In the genomic region with DNA sequence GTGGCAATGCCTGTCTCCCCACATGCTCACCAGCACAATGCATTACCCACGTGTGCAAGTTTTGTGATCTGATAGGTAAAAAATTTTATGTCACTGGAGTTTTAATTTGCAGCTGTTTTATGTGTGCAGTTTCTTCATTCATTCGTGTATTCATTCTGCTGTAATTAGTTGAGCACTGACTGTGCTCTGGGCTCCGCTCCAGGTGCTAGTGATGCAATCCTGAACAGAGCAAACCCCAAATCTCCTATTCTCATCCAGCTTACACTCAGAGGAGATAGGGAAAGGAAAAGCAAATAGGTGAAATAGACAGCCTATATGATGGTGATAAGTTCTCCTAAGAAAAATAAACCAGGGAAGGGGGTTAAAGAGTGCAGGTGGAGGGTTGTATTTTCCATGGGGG, we compare ENCODE assay signal across 22 cellular contexts.
"Had no signal": no experiment of that assay in that cellular context is flagged by ENCODE, and none has a peak within 500 bp of the region (broad histone marks: within the 10 kb centered on the region; RNA-seq: fewer than 3 reads in every experiment).

No MANE protein-coding gene starts in this region.

- H3K27me3 Mint-ChIP-seq: type B pancreatic cell had no signal

- H3K4me3 Mint-ChIP-seq: memory B cell; mesothelial cell of epicardium; natural killer cell treated with Interleukin-12 subunit alpha and Interleukin-12 subunit beta and Interleukin-15 and Interleukin-18, amount 100 ng/mL, for 72 hours; neural progenitor cell; stimulated activated effector memory CD8-positive, alpha-beta T cell treated with anti-CD3 and anti-CD28 coated beads, Interleukin-12 subunit alpha, Interleukin-12 subunit beta, amount 100 ng/mL, for 72 hours; type B pancreatic cell had no signal

- ATAC-seq: gastrocnemius medialis; left lobe of liver; natural killer cell treated with Interleukin-12 subunit alpha and Interleukin-12 subunit beta and Interleukin-15 and Interleukin-18, amount 100 ng/mL, for 72 hours; pancreas; right cardiac atrium; stimulated activated effector memory CD8-positive, alpha-beta T cell treated with anti-CD3 and anti-CD28 coated beads, Interleukin-12 subunit alpha, Interleukin-12 subunit beta, amount 100 ng/mL, for 72 hours; stimulated activated naive CD8-positive, alpha-beta T cell treated with anti-CD3 and anti-CD28 coated beads, Interleukin-15, Interleukin-2, amounts not matched to agents 100 U/mL and 50 U/mL, for 24 hours had no signal

- H3K9me3 Mint-ChIP-seq: natural killer cell treated with Interleukin-12 subunit alpha and Interleukin-12 subunit beta and Interleukin-15 and Interleukin-18, amount 100 ng/mL, for 72 hours had no signal

- H3K4me1 Mint-ChIP-seq: memory B cell; mesothelial cell of epicardium; neural progenitor cell; stimulated activated effector memory CD8-positive, alpha-beta T cell treated with anti-CD3 and anti-CD28 coated beads, Interleukin-12 subunit alpha, Interleukin-12 subunit beta, amount 100 ng/mL, for 72 hours had no signal

- H3K36me3 ChIP-seq: gastrocnemius medialis, neural progenitor cell, pancreas, suprapubic skin, thyroid gland, uterus had no signal

- H3K36me3 Mint-ChIP-seq: mesothelial cell of epicardium; natural killer cell treated with Interleukin-12 subunit alpha and Interleukin-12 subunit beta and Interleukin-15 and Interleukin-18, amount 100 ng/mL, for 72 hours; neural progenitor cell; stimulated activated effector memory CD8-positive, alpha-beta T cell treated with anti-CD3 and anti-CD28 coated beads, Interleukin-12 subunit alpha, Interleukin-12 subunit beta, amount 100 ng/mL, for 72 hours; type B pancreatic cell had no signal

- H3K4me3 ChIP-seq: dorsolateral prefrontal cortex, gastrocnemius medialis, neural progenitor cell, pancreas, suprapubic skin, thyroid gland, uterus had no signal

- H3K27me3 ChIP-seq: dorsolateral prefrontal cortex, gastrocnemius medialis, neural progenitor cell, pancreas, thyroid gland, uterus had no signal

- FAIRE-seq: pancreas had no signal

- H3K9me3 ChIP-seq: gastrocnemius medialis, pancreas, suprapubic skin, thyroid gland, uterus had no signal

- DNase-seq: cortex of kidney; effector CD8-positive, alpha-beta T cell; gastrocnemius medialis; islet precursor cell; nucleus accumbens; pancreas; right cardiac atrium; stimulated activated CD4-positive, alpha-beta T cell treated with anti-CD3 and anti-CD28 coated beads, Interleukin-4, amount 100 ng/mL, for 1 hour; stimulated activated CD8-positive, alpha-beta memory T cell treated with anti-CD3 and anti-CD28 coated beads, Interleukin-4, amount 100 ng/mL, for 48 hours; stimulated activated naive CD8-positive, alpha-beta T cell treated with anti-CD3 and anti-CD28 coated beads, Interleukin-15, Interleukin-2, amounts not matched to agents 100 U/mL and 50 U/mL, for 24 hours; thyroid gland; uterus had no signal

- H3K27ac Mint-ChIP-seq: memory B cell; mesothelial cell of epicardium; natural killer cell treated with Interleukin-12 subunit alpha and Interleukin-12 subunit beta and Interleukin-15 and Interleukin-18, amount 100 ng/mL, for 72 hours; neural progenitor cell; progenitor cell of endocrine pancreas; stimulated activated effector memory CD8-positive, alpha-beta T cell treated with anti-CD3 and anti-CD28 coated beads, Interleukin-12 subunit alpha, Interleukin-12 subunit beta, amount 100 ng/mL, for 72 hours; type B pancreatic cell had no signal
